22 cellular contexts compared by ENCODE assay signal in the genomic region with DNA sequence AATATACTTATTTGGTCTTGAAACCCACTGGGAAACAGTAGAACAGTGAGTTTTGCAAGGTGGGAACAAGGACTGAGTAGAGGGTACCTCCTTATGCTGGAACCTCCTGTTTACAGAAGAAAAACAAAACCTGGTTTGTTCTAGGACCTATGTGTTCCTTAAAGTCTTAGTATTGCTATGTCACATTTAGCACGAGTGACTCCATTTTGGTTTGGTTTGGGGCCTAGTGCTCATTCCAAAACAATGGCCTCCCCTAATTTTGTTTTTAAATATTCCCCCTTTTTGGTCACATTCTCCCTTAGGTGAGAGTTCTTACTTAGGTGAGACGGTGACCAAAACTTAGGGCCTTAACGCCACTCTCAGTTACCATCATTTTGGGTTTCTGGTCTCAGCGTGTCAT.
"Had no signal": no experiment of that assay in that cellular context is flagged by ENCODE, and none has a peak within 500 bp of the region (broad histone marks: within the 10 kb centered on the region; RNA-seq: fewer than 3 reads in every experiment).

No MANE protein-coding gene starts in this region.

- ATAC-seq: natural killer cell treated with Interleukin-12 subunit alpha and Interleukin-12 subunit beta and Interleukin-15 and Interleukin-18, amount 100 ng/mL, for 72 hours; sciatic nerve; upper lobe of right lung had no signal

- H3K4me3 ChIP-seq: left ventricle myocardium inferior, lung, ovary, right atrium auricular region, skin epidermis, suprapubic skin, thoracic aorta, tibial artery, upper lobe of right lung had no signal

- H3K27ac ChIP-seq: left ventricle myocardium inferior, ovary, right atrium auricular region, skin epidermis, suprapubic skin, thoracic aorta, tibial artery, upper lobe of right lung had no signal

- H3K27me3 ChIP-seq: ovary, right atrium auricular region, suprapubic skin, tibial artery, upper lobe of right lung had no signal

- H3K9me3 ChIP-seq: left ventricle myocardium inferior, ovary, right atrium auricular region, suprapubic skin, thoracic aorta, tibial artery, upper lobe of right lung had no signal

- H3K36me3 ChIP-seq: left ventricle myocardium inferior, ovary, right atrium auricular region, suprapubic skin, thoracic aorta, tibial artery, upper lobe of right lung had no signal

- DNase-seq: hippocampal formation; kidney; left ventricle myocardium inferior; mesendoderm; naive B cell; ovary; stimulated activated CD4-positive, alpha-beta T cell treated with anti-CD3 and anti-CD28 coated beads, Interleukin-12 subunit alpha, Interleukin-12 subunit beta, amount 100 ng/mL, for 4 hours; stimulated activated CD4-positive, alpha-beta T cell treated with anti-CD3 and anti-CD28 coated beads, Interleukin-15, amount 100 ng/mL, for 24 hours; stimulated activated CD4-positive, alpha-beta T cell treated with anti-CD3 and anti-CD28 coated beads, Interleukin-2, amount 100 ng/mL, for 24 hours; stimulated activated CD4-positive, alpha-beta T cell treated with anti-CD3 and anti-CD28 coated beads, Interleukin-4, amount 100 ng/mL, for 1 hour; stimulated activated naive CD4-positive, alpha-beta T cell; tibial artery; trophoblast cell; upper lobe of right lung had no signal

- H3K4me1 ChIP-seq: left ventricle myocardium inferior, right atrium auricular region, suprapubic skin, tibial artery, upper lobe of right lung had no signal

- FAIRE-seq: kidney, urothelium cell line had no signal
